ENCODE assay signal across 10 cellular contexts in the genomic region with DNA sequence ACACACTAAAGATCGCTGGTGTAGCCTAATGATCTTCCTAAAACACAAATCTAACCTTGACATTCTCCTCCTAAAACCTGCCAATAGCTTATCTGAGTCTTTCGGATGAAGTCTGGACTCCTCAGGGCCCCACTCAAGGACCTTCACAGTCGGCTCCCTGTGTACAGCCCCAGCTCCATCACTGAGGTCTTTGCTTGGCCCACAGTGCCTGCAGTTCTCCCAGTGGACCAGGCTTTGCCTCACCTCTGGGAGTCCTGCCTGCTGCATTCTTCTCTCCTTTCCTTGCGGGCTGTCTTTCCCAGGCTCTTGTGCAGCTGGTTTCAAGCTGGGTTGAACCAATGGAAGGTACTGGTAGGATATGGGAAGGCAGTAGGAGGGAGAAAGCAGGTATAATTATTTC.
"Had no signal": no experiment of that assay in that cellular context is flagged by ENCODE, and none has a peak within 500 bp of the region (broad histone marks: within the 10 kb centered on the region; RNA-seq: fewer than 3 reads in every experiment).

No MANE protein-coding gene starts in this region.

- H2AFZ ChIP-seq: GM23248 had no signal

- DNase-seq: GM23248, GOT3, H7, HFFc6, IMR-90, KG1 had no signal

- H3K27ac ChIP-seq: GM23248, HL-60 had no signal

- FAIRE-seq: K562 had no signal

- H3K4me1 ChIP-seq: HAP-1 had no signal

- H3K4me3 ChIP-seq: GM23248, HAP-1, K562 had no signal

- H3K9me3 ChIP-seq: HAP-1 had no signal

- ATAC-seq: HCT116, K562 had no signal

- H3K36me3 ChIP-seq: HAP-1 had no signal

- H3K9ac ChIP-seq: GM23248 had no signal
